ENCODE assay signal across 9 cellular contexts in genomic region chr3:105647047-105647446, GRCh38.
A peak's percentile ranks its signal among the peaks of the same experiment; 100 is the strongest.
DNase-seq lines count a peak whose midpoint lies in the region; FAIRE-seq and TF ChIP-seq lines count a peak whose summit lies in the region.
"Had no signal": no experiment of that assay in that cellular context is flagged by ENCODE, and none has a peak within 500 bp of the region (broad histone marks: within the 10 kb centered on the region; RNA-seq: fewer than 3 reads in every experiment).

No MANE protein-coding gene starts in this region.

- no peak overlapping the region for H2AK5ac ChIP-seq in mesendoderm (ENCODE audit: low read length)

- H4K5ac ChIP-seq in mesendoderm (ENCODE audit: low read length): no peak overlapping the region

- no peak overlapping the region for H3K9ac ChIP-seq in mesendoderm (ENCODE audit: low read length)

- H3K4me2 ChIP-seq in mesendoderm (ENCODE audit: low read length): no peak overlapping the region

- H3K27ac ChIP-seq in mesendoderm (ENCODE audit: low read depth, low read length): no peak overlapping the region
- no peak overlapping the region for H3K27ac ChIP-seq in caudate nucleus (ENCODE audit: low read depth, low read length)

- H3K27me3 ChIP-seq in mesendoderm (ENCODE audit: insufficient read depth, low read length, poor library complexity): no peaks in the 10 kb centered on the region

- no peak overlapping the region for H3K56ac ChIP-seq in mesendoderm (ENCODE audit: low read length)

- H3K4me1 ChIP-seq in mesendoderm (ENCODE audit: control insufficient read depth, low read depth, low read length): no peaks in the 10 kb centered on the region

- H4K8ac ChIP-seq in mesendoderm (ENCODE audit: low read depth, low read length): no peak overlapping the region

- no peak overlapping the region for H2BK15ac ChIP-seq in mesendoderm (replicated peaks; ENCODE audit: low read depth)

- no peak for TF ChIP-seq POLR2A in GM12892 (IDR thresholded peaks at IDR 0.05; ENCODE audit: low read depth, low read length)

- no peak overlapping the region for H3K4ac ChIP-seq in mesendoderm (ENCODE audit: low read depth, low read length)

- FAIRE-seq in GM12892 (lab: Jason Lieb, UNC): no peak

- no peak overlapping the region for H2BK120ac ChIP-seq in mesendoderm (ENCODE audit: low read depth, low read length)

- DNase-seq in GM03348 (ENCODE audit: low spot score): peak; percentile 33
- peak; percentile 89 for DNase-seq in MV-4-11 (lab: John Stamatoyannopoulos, UW)
- DNase-seq in astrocyte of the cerebellum (ENCODE audit: low read depth): peak; percentile 67
- peak; percentile 84 for DNase-seq in mesendoderm
- no peak for DNase-seq in NCI-H748 (lab: John Stamatoyannopoulos, UW; ENCODE audit: unreplicated experiment)
- no peak for DNase-seq in caudate nucleus (lab: John Stamatoyannopoulos, UW)
- no peak for DNase-seq in GM12892 (ENCODE audit: insufficient read length)
- DNase-seq: Right ventricle myocardium superior; stimulated activated CD4-positive, alpha-beta T cell treated with anti-CD3 and anti-CD28 coated beads, Interleukin-1b, Interleukin-23, amount 100 ng/mL, for 48 hours had no signal

- in situ Hi-C loops in astrocyte of the cerebellum (cut with HindIII; ENCODE audit: low sequenced_read_pairs): no loop called here

- WGBS in mesendoderm (ENCODE audit: extremely low coverage, insufficient coverage, low lambda C conversion rate): no CpG with 5 or more reads among the region's 2 CpGs

- no peak overlapping the region for H3K23ac ChIP-seq in mesendoderm (ENCODE audit: low read length)

- no peaks in the 10 kb centered on the region for H3K79me2 ChIP-seq in mesendoderm (ENCODE audit: control insufficient read depth, insufficient read depth, low read length)

- no peak for TF ChIP-seq CTCF in astrocyte of the cerebellum (IDR thresholded peaks at IDR 0.05; ENCODE audit: low read depth, low read length, missing control alignments)

- H3K36me3 ChIP-seq in mesendoderm (ENCODE audit: control insufficient read depth, insufficient read depth, low read length): no peaks in the 10 kb centered on the region

- H3K79me1 ChIP-seq in mesendoderm (ENCODE audit: low read length): no peaks in the 10 kb centered on the region

- no peak overlapping the region for H3K18ac ChIP-seq in mesendoderm (ENCODE audit: low read length)

- H2BK5ac ChIP-seq in mesendoderm (ENCODE audit: low read length): no peak overlapping the region

- no peak overlapping the region for H3K4me3 ChIP-seq in astrocyte of the cerebellum (ENCODE audit: low read depth, low read length)
- no peak overlapping the region for H3K4me3 ChIP-seq in mesendoderm (ENCODE audit: low read length)

Comparison
In these comparisons a context has a peak if more than half of its experiments do, and no peak if none do; other contexts are left out.
1. DNase-seq: peak in GM03348 (single experiment), MV-4-11 (single experiment), astrocyte of the cerebellum (single experiment) and mesendoderm (single experiment); none in NCI-H748 (single experiment), caudate nucleus (0 of 61) and GM12892 (single experiment).